ENCODE assay signal across 12 cellular contexts in the genomic region with DNA sequence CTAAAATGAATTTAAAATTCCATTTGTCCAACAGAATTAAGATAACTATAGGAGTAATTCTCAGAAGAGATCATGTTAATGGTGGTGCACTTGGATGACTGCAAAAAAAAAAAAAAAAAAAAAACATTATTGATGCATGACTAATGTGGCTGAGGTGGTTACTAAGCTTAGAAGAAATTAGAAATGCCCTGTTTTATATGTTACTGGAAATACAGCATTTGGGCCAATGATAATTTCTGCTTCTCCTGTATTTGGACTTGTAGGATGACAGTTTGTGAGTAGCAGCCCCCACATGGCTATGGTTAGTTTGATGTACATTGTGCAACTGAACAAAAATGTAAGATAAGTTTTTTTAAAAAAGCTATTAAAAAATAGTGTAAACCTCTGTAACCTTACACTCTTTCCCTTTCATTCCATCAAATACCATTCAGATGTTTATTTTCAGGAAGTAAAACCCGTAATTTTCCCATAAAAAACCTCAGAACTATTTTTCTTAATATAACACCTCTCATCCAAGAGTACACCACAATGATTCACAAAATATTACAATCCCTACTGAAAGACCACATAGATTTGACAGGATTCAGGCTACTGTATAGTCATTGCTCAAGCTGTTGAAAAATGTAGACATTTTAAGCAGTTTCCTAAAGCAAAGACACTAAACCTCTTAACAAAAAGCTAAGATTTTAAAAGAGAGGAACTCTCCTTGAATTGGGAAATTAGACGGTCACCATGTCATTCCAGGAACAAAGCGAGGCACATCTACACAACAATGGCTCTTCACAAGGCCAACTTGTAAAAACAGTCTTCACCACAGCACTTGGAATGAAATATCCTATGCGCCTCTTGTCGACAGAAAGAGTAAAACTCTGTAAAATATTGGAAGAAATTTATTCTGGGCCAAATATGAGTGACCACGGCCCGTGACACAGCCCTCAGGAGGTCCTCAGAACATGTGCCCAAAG.
A peak's percentile ranks its signal among the peaks of the same experiment; 100 is the strongest.
DNase-seq lines count a peak whose midpoint lies in the region; ATAC-seq and TF ChIP-seq lines count a peak whose summit lies in the region.
"Had no signal": no experiment of that assay in that cellular context is flagged by ENCODE, and none has a peak within 500 bp of the region (broad histone marks: within the 10 kb centered on the region; RNA-seq: fewer than 3 reads in every experiment).

No MANE protein-coding gene starts in this region.

- TF ChIP-seq CTCF in dorsolateral prefrontal cortex (IDR thresholded peaks at IDR 0.05 in 54 of 56, conservative IDR thresholded peaks at IDR 0.05 in 2 of 56; ENCODE audit: low read depth in 1 of 56, partially characterized antibody in 56 of 56), result no peak

- ATAC-seq in HG02973 (IDR thresholded peaks at IDR 0.05; ENCODE audit: unreplicated experiment) (no peak), GM18870 (IDR thresholded peaks at IDR 0.05; ENCODE audit: unreplicated experiment) (no peak)
- ATAC-seq: CD8-positive, alpha-beta T cell had no signal

- intact Hi-C loops in dorsolateral prefrontal cortex (cut with DNase I), result no loop called here

- in situ Hi-C loops in Caki2 (cut with HindIII; ENCODE audit: low pct_unique_long_range_greater_than_20kb, low sequenced_read_pairs), result no loop called here

- H3K4me3 ChIP-seq in dorsolateral prefrontal cortex, result no peak overlapping the region

- no peaks in the 10 kb centered on the region for H3K27me3 ChIP-seq in dorsolateral prefrontal cortex

- no peak overlapping the region for H3K27ac ChIP-seq in dorsolateral prefrontal cortex
- H3K27ac ChIP-seq: WERI-Rb-1 had no signal

- DNase-seq in Caki2 (ENCODE audit: low read depth) (peak; percentile 46), MV-4-11 (lab: John Stamatoyannopoulos, UW) (peak; percentile 27), dedifferentiated amniotic fluid mesenchymal stem cell (ENCODE audit: extremely low spot score) (peak; percentile 62), myocyte (ENCODE audit: low read depth) (peak; percentile 28), dorsolateral prefrontal cortex (no peak)
- DNase-seq in stimulated activated CD8-positive, alpha-beta memory T cell treated with anti-CD3 and anti-CD28 coated beads, Interleukin-4, amount 100 ng/mL, for 48 hours, result no peak
- DNase-seq: CD8-positive, alpha-beta T cell; left cardiac atrium; NCI-H1417 treated with DMSO at 0.1 percent for 48 hours; WERI-Rb-1 had no signal

Comparison
In these comparisons a context has a peak if more than half of its experiments do, and no peak if none do; other contexts are left out.
1. DNase-seq: peak in Caki2 (single experiment), MV-4-11 (single experiment), dedifferentiated amniotic fluid mesenchymal stem cell (single experiment) and myocyte (single experiment); none in dorsolateral prefrontal cortex (0 of 10) and stimulated activated CD8-positive, alpha-beta memory T cell treated with anti-CD3 and anti-CD28 coated beads, Interleukin-4, amount 100 ng/mL, for 48 hours (single experiment).